Comparison of ENCODE assay signal across 8 cellular contexts in the genomic region with DNA sequence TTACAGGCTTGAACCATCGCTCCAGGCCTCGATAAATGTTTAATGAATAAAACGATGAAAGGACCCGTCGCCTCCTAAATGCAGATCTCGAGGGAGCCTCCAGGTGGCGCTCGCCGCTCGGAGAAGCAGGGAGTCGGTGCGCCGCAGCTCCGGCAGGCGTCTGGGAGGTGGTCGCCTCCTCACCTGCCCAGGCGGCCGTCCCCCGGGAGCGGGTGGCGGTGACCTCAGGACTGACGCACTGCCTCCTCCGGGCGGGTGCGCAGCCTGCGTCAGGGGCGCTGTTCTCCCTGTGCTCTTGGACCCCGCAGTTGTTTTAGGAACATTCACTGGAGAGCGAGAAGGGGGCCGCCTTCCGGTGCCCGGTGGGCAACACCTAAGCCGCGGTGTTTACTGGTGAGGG. TPM values are rescaled to one million over a fixed set of nuclear protein-coding genes. Genes with fewer than 3 reads are reported as not detected.
A peak's percentile ranks its signal among the peaks of the same experiment; 100 is the strongest.
DNase-seq lines count a peak whose midpoint lies in the region; ATAC-seq lines count a peak whose summit lies in the region.

No MANE protein-coding gene starts in this region.

- H3K9me3 ChIP-seq in mucosa of rectum (ENCODE audit: control insufficient read depth in 2 of 2, low read length in 2 of 2) = no peaks in the 10 kb centered on the region

- DNase-seq in Caki2 (ENCODE audit: low read depth) (peak; percentile 71), NCI-H82 (lab: John Stamatoyannopoulos, UW) (peak; percentile 83), activated T-cell treated with anti-CD3 and anti-CD28 coated beads for 48 hours (ENCODE audit: low read depth) (peak; percentile 65)
- DNase-seq in stimulated activated CD8-positive, alpha-beta memory T cell treated with anti-CD3 and anti-CD28 coated beads, Interleukin-4, amount 100 ng/mL, for 4 hours (ENCODE audit: low read depth in 2 of 2, low spot score in 1 of 2) = peak; percentile 22 to 57

- in situ Hi-C loops in Caki2 (cut with HindIII; ENCODE audit: low pct_unique_long_range_greater_than_20kb, low sequenced_read_pairs) = no loop called here

- no peak overlapping the region for H3K27ac ChIP-seq in mucosa of rectum (ENCODE audit: low read depth in 2 of 2, low read length in 2 of 2)

- peaks cover 3% of the 10 kb centered on the region in 2 donors for H3K4me1 ChIP-seq in mucosa of rectum (ENCODE audit: control insufficient read depth in 2 of 2, insufficient read depth in 2 of 2, low read length in 2 of 2)

- H3K4me3 ChIP-seq in mucosa of rectum (ENCODE audit: low read length in 2 of 2) = peak overlapping the region; percentile 26 to 45

- no peaks in the 10 kb centered on the region for H3K36me3 ChIP-seq in mucosa of rectum (ENCODE audit: control insufficient read depth in 2 of 2, insufficient read depth in 2 of 2, low read length in 2 of 2)

- ATAC-seq in HG02642 (IDR thresholded peaks at IDR 0.05; ENCODE audit: poor library complexity, unreplicated experiment) (peak; percentile 61), esophagus mucosa (peak; percentile 60), GM18519 (IDR thresholded peaks at IDR 0.05; ENCODE audit: low FRiP score, unreplicated experiment) (no peak)

- H3K9ac ChIP-seq in mucosa of rectum (ENCODE audit: low read depth in 1 of 2, low read length in 2 of 2) = no peak overlapping the region

- peaks cover 0 to 3% of the 10 kb centered on the region in 2 donors for H3K27me3 ChIP-seq in mucosa of rectum (ENCODE audit: control insufficient read depth in 2 of 2, insufficient read depth in 2 of 2, low read length in 2 of 2)

RNA-seq across cellular contexts. Expression of a gene that starts 38.6 kb away (rescaled TPM):
- 66.6 and 68.5 TPM in 2 replicates for total RNA-seq in Caki2 (2014; rRNA removed; shearing (Covaris generic); ENCODE audit: low replicate concordance)
- 42.4 TPM for total RNA-seq in esophagus mucosa
